12 cellular contexts compared by ENCODE assay signal in the genomic region with DNA sequence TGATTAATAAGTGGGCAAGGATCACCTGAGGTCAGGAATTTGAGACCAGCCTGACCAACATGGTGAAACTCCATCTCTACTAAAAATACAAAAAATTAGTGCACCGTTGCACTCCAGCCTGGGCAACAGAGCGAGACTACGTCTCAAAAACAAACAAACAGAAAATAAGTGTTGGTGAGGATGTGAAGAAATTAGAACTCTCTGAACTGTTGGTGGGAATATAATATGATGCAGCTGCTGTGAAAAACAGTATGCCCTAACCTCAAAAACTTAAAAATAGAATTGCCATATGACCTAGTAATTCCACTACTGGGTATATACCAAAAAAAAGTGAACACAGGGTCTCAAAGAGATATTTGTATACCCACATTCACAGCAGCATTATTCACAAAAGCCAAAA. TPM values are rescaled to one million over a fixed set of nuclear protein-coding genes. Genes with fewer than 3 reads are reported as not detected.
DNase-seq lines count a peak whose midpoint lies in the region; ATAC-seq, FAIRE-seq and TF ChIP-seq lines count a peak whose summit lies in the region.
"Had no signal": no experiment of that assay in that cellular context is flagged by ENCODE, and none has a peak within 500 bp of the region (broad histone marks: within the 10 kb centered on the region; RNA-seq: fewer than 3 reads in every experiment).

No MANE protein-coding gene starts in this region.

- in situ Hi-C loops in HepG2 (cut with HindIII; ENCODE audit: extremely low pct_ligation_motif_present, low pct_unique_long_range_greater_than_20kb), result no loop called here

- H2AFZ ChIP-seq in HepG2 (ENCODE audit: low read length), result no peak overlapping the region

- no peaks in the 10 kb centered on the region for H4K20me1 ChIP-seq in HepG2 (ENCODE audit: insufficient read depth, low read length)

- TF ChIP-seq EP300 in HepG2 (IDR thresholded peaks at IDR 0.05; ENCODE audit: low read depth in 2 of 2, low read length in 2 of 2) (no peak), HepG2 (CRISPR knock-in tag; IDR thresholded peaks at IDR 0.05; ENCODE audit: borderline replicate concordance) (no peak)

- FAIRE-seq in HepG2 (lab: Jason Lieb, UNC), result no peak

- intact Hi-C loops in HepG2 (cut with micrococcal nuclease; ENCODE audit: unreplicated experiment), result no loop called here

- BruUV-seq in HepG2 (replicated peaks; lab: Mats Ljungman, UMichigan), result no TSS peak

- WGBS in HepG2 (ENCODE audit: low lambda C conversion rate), result 94% methylated on average over 3 of the region's 3 CpGs

- no peak for TF ChIP-seq POLR2A in HepG2 (IDR thresholded peaks at IDR 0.05; ENCODE audit: insufficient read depth in 1 of 2, low read depth in 2 of 2, low read length in 2 of 2)

- peak; percentile 8 for DNase-seq in AG10803 (ENCODE audit: low read depth)
- DNase-seq in fibroblast of peridontal ligament (ENCODE audit: extremely low read depth), result peak; percentile 28
- no peak for DNase-seq in NCI-H1417 treated with DMSO at 0.1 percent for 48 hours (lab: John Stamatoyannopoulos, UW)
- no peak for DNase-seq in OCI-M2 (lab: John Stamatoyannopoulos, UW; ENCODE audit: unreplicated experiment)
- DNase-seq in HepG2 (ENCODE audit: low spot score), result no peak
- no peak for DNase-seq in NCI-H2107 treated with DMSO at 0.1 percent for 48 hours (lab: John Stamatoyannopoulos, UW; ENCODE audit: unreplicated experiment)
- DNase-seq: activated naive CD4-positive, alpha-beta T cell treated with Interleukin-2 at 50 U/mL for 16 hours; AML-193; colonic mucosa; SIG-M5 had no signal

- TF ChIP-seq CTCF in AG10803 (conservative IDR thresholded peaks at IDR 0.05; ENCODE audit: low read length), result no peak
- no peak for TF ChIP-seq CTCF in HepG2 (CRISPR knock-in tag; IDR thresholded peaks at IDR 0.05)

- H3K27me3 ChIP-seq in HepG2 (ENCODE audit: control insufficient read depth in 1 of 2, insufficient read depth in 2 of 2, low read length in 2 of 2), result no peaks in the 10 kb centered on the region
- H3K27me3 ChIP-seq: colonic mucosa had no signal

- peaks cover 25% of the 10 kb centered on the region for H3K4me1 ChIP-seq in HepG2 (ENCODE audit: insufficient read depth, low read length)

- H3K36me3 ChIP-seq in HepG2 (replicated peaks in 1 of 2; ENCODE audit: control insufficient read depth in 1 of 2, insufficient read depth in 2 of 2, low read length in 2 of 2), result no peaks in the 10 kb centered on the region
- H3K36me3 ChIP-seq: colonic mucosa had no signal

- CTCF ChIA-PET in HepG2 (lab: Yijun Ruan, JAX; ENCODE audit: low intra/inter-chr PET ratio, low total read pairs), result no interaction called here

- TF ChIP-seq RAD21 in HepG2 (CRISPR knock-in tag; IDR thresholded peaks at IDR 0.05), result no peak

- POLR2A ChIA-PET in HepG2 (lab: Yijun Ruan, JAX), result no interaction called here

- H3K4me3 ChIP-seq in AG10803 (ENCODE audit: low read length) (no peak overlapping the region), HepG2 (replicated peaks in 1 of 3; ENCODE audit: insufficient read depth in 1 of 3, low read depth in 2 of 3, low read length in 3 of 3) (no peak overlapping the region)
- H3K4me3 ChIP-seq: colonic mucosa had no signal

- H3K9me3 ChIP-seq in HepG2 (ENCODE audit: low read length), result no peaks in the 10 kb centered on the region
- H3K9me3 ChIP-seq: colonic mucosa had no signal

- ATAC-seq in GM18907 (IDR thresholded peaks at IDR 0.05; ENCODE audit: unreplicated experiment) (peak; percentile 67), HG03354 (IDR thresholded peaks at IDR 0.05; ENCODE audit: poor library complexity, severe bottlenecking, unreplicated experiment) (peak; percentile 71), HepG2 (no peak)

- H3K4me2 ChIP-seq in HepG2 (ENCODE audit: low read depth, low read length), result no peak overlapping the region

- no peak overlapping the region for H3K27ac ChIP-seq in HepG2 (ENCODE audit: extremely low read length, insufficient read depth, low read length)
- H3K27ac ChIP-seq: colonic mucosa had no signal

- peaks cover 86% of the 10 kb centered on the region for H3K79me2 ChIP-seq in HepG2 (ENCODE audit: insufficient read depth, low read length)

- H3K9ac ChIP-seq in HepG2 (ENCODE audit: insufficient read depth, low read depth, low read length), result no peak overlapping the region

TF ChIP-seq in HepG2, 621 proteins besides CTCF, POLR2A, EP300 and RAD21 (continues in another document):
- TF ChIP-seq FOXM1 (CRISPR knock-in tag; IDR thresholded peaks at IDR 0.05), result no peak
- TF ChIP-seq ZNF773 (CRISPR knock-in tag; IDR thresholded peaks at IDR 0.05; ENCODE audit: borderline replicate concordance), result no peak
- TF ChIP-seq, protein P1, sequence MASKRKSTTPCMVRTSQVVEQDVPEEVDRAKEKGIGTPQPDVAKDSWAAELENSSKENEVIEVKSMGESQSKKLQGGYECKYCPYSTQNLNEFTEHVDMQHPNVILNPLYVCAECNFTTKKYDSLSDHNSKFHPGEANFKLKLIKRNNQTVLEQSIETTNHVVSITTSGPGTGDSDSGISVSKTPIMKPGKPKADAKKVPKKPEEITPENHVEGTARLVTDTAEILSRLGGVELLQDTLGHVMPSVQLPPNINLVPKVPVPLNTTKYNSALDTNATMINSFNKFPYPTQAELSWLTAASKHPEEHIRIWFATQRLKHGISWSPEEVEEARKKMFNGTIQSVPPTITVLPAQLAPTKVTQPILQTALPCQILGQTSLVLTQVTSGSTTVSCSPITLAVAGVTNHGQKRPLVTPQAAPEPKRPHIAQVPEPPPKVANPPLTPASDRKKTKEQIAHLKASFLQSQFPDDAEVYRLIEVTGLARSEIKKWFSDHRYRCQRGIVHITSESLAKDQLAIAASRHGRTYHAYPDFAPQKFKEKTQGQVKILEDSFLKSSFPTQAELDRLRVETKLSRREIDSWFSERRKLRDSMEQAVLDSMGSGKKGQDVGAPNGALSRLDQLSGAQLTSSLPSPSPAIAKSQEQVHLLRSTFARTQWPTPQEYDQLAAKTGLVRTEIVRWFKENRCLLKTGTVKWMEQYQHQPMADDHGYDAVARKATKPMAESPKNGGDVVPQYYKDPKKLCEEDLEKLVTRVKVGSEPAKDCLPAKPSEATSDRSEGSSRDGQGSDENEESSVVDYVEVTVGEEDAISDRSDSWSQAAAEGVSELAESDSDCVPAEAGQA (IDR thresholded peaks at IDR 0.05; ENCODE audit: low read depth), result no peak
- TF ChIP-seq, protein P1 (CRISPR knock-in tag; IDR thresholded peaks at IDR 0.05; ENCODE audit: borderline replicate concordance), result no peak
- TF ChIP-seq CHD2 (IDR thresholded peaks at IDR 0.05; ENCODE audit: low read depth, low read length), result no peak

RNA-seq across cellular contexts. Expression of a gene that starts 26.1 kb away (rescaled TPM):
- 46.1 and 87.7 TPM in 2 replicates for total RNA-seq in HepG2 (2016; rRNA removed; fragmentation: Illumina TruSeq; extraction: Trizol)
- 26.8 and 36.0 TPM in 2 replicates for total RNA-seq in HepG2 (2016; cell fraction: cytosol; rRNA removed; fragmentation: Illumina TruSeq; extraction: Trizol; ENCODE audit: low read depth)
- total RNA-seq in HepG2 (2016; cell fraction: insoluble cytoplasmic fraction; rRNA removed; fragmentation: Illumina TruSeq; extraction: Trizol), result 38.4 and 88.5 TPM in 2 replicates
- total RNA-seq in HepG2 (2016; cell fraction: membrane; rRNA removed; fragmentation: Illumina TruSeq; extraction: Trizol), result 19.9 and 23.0 TPM in 2 replicates
- total RNA-seq in HepG2 (2016; cell fraction: nucleus; rRNA removed; fragmentation: Illumina TruSeq; extraction: Trizol), result 101 and 124 TPM in 2 replicates
- 128 and 141 TPM in 2 replicates for polyA plus RNA-seq in HepG2 (2011; rRNA removed)
- polyA plus RNA-seq in HepG2 (2011; cell fraction: cytosol; rRNA removed), result 92.4 and 107 TPM in 2 replicates
- 89.7 and 89.9 TPM in 2 replicates for polyA plus RNA-seq in HepG2 (2011; cell fraction: nucleus; rRNA removed)
- polyA plus RNA-seq in HepG2 (2012), result 121 and 125 TPM in 2 replicates
- 3.6 and 3.9 TPM in 2 replicates for polyA plus RNA-seq in HepG2 (2016; cell fraction: cytosol; fragmentation: Illumina TruSeq; extraction: Trizol; ENCODE audit: low read depth)
- 28.4 and 32.8 TPM in 2 replicates for polyA plus RNA-seq in HepG2 (2016; cell fraction: insoluble cytoplasmic fraction; fragmentation: Illumina TruSeq; extraction: Trizol; ENCODE audit: low read depth)
- 6.2 and 7.9 TPM in 2 replicates for polyA plus RNA-seq in HepG2 (2016; cell fraction: membrane; fragmentation: Illumina TruSeq; extraction: Trizol; ENCODE audit: low read depth)
- polyA plus RNA-seq in HepG2 (2016; cell fraction: nucleus; fragmentation: Illumina TruSeq; extraction: Trizol; ENCODE audit: insufficient read depth, low read depth), result 114 and 118 TPM in 2 replicates
- polyA minus RNA-seq in HepG2 (2011; rRNA and poly(A)+ RNA removed; ENCODE audit: low replicate concordance), result 52.8 and 189 TPM in 2 replicates
- 122 and 148 TPM in 2 replicates for polyA minus RNA-seq in HepG2 (2011; cell fraction: cytosol; rRNA and poly(A)+ RNA removed)
- polyA minus RNA-seq in HepG2 (2011; cell fraction: nucleus; rRNA and poly(A)+ RNA removed), result 119 and 159 TPM in 2 replicates

Comparison
In these comparisons a context has a peak if more than half of its experiments do, and no peak if none do; other contexts are left out.
1. DNase-seq: peak in AG10803 (single experiment) and fibroblast of peridontal ligament (single experiment); none in NCI-H1417 treated with DMSO at 0.1 percent for 48 hours (single experiment), OCI-M2 (single experiment), HepG2 (single experiment) and NCI-H2107 treated with DMSO at 0.1 percent for 48 hours (single experiment).